19 cellular contexts compared by ENCODE assay signal in the genomic region with DNA sequence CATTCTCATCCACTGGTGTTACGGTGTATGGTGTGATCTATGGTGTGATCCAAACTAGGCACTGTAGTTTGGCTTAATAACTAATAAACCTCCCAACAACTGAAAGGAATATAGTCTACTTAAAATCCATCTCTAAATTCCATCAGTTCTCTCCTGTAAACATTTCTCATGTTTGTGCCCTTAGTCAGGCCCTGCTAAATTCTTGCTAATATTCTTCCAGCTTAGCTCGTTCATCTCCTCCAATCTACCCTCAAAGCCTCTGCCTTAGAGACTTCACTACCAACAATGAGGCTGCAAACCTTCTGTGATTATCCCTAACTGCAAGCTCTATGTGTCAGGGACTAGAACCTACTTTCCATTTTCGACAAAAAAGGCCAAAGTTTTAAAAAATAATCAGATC. TPM values are rescaled to one million over a fixed set of nuclear protein-coding genes. Genes with fewer than 3 reads are reported as not detected.
DNase-seq lines count a peak whose midpoint lies in the region; ATAC-seq and TF ChIP-seq lines count a peak whose summit lies in the region.
"Had no signal": no experiment of that assay in that cellular context is flagged by ENCODE, and none has a peak within 500 bp of the region (broad histone marks: within the 10 kb centered on the region; RNA-seq: fewer than 3 reads in every experiment).

No MANE protein-coding gene starts in this region.

- no peak overlapping the region for H3K18ac ChIP-seq in mesenchymal stem cell (ENCODE audit: low read depth in 1 of 2, low read length in 2 of 2)

- intact Hi-C loops in testis (cut with DNase I; ENCODE audit: low total_unique reads): no loop called here

- no peak for TF ChIP-seq POLR2A in testis (IDR thresholded peaks at IDR 0.05)

- DNase-seq in AG08396 (ENCODE audit: low spot score) (peak; percentile 23), EL (peak; percentile 2), T-helper 17 cell (no peak), mesenchymal stem cell (peak; percentile 7), testis (no peak), globus pallidus (ENCODE audit: low spot score) (no peak), HPDE6-E6E7 (ENCODE audit: extremely low spot score) (no peak)
- DNase-seq: 8988T; BE2C; C1 segment of cervical spinal cord; CD4-positive, CD25-positive, alpha-beta regulatory T cell; DMS153; DMS79; GOT3; H7 had no signal

- H3K9me3 ChIP-seq in T-helper 17 cell (ENCODE audit: control insufficient read depth, low read length, poor library complexity, severe bottlenecking) (no peaks in the 10 kb centered on the region), mesenchymal stem cell (ENCODE audit: control insufficient read depth, low read length) (no peaks in the 10 kb centered on the region), testis (no peaks in the 10 kb centered on the region)
- H3K9me3 ChIP-seq: BE2C had no signal

- H2BK12ac ChIP-seq in mesenchymal stem cell (ENCODE audit: low read length in 2 of 2): no peak overlapping the region

- H3K27me3 ChIP-seq in mesenchymal stem cell (ENCODE audit: control insufficient read depth in 1 of 2, insufficient read depth in 1 of 2, low read length in 2 of 2): no peaks in the 10 kb centered on the region
- H3K27me3 ChIP-seq in testis: no peaks in the 10 kb centered on the region
- H3K27me3 ChIP-seq: BE2C had no signal

- peak overlapping the region; percentile 34 for H3K27ac Mint-ChIP-seq in T-helper 17 cell

- no peak overlapping the region for H3K4me3 Mint-ChIP-seq in T-helper 17 cell
- H3K4me3 Mint-ChIP-seq: CD4-positive, CD25-positive, alpha-beta regulatory T cell had no signal

- peaks cover 25% of the 10 kb centered on the region for H3K36me3 Mint-ChIP-seq in T-helper 17 cell (ENCODE audit: low read depth)

- H3K27ac ChIP-seq in mesenchymal stem cell (ENCODE audit: low read length, poor library complexity, severe bottlenecking): no peak overlapping the region
- no peak overlapping the region for H3K27ac ChIP-seq in testis
- H3K27ac ChIP-seq: KMS-11 had no signal

- H3K4me3 ChIP-seq in mesenchymal stem cell (ENCODE audit: insufficient read depth in 1 of 2, low read depth in 1 of 2, low read length in 2 of 2) (no peak overlapping the region), testis (no peak overlapping the region)

- no peak overlapping the region for H2BK120ac ChIP-seq in mesenchymal stem cell (ENCODE audit: low read depth, low read length)

- H3K36me3 ChIP-seq in mesenchymal stem cell (ENCODE audit: control insufficient read depth in 1 of 2, insufficient read depth in 2 of 2, low read depth in 1 of 2, low read length in 2 of 2): peaks cover 19 to 82% of the 10 kb centered on the region in 2 experiments
- H3K36me3 ChIP-seq in testis (ENCODE audit: low read depth, missing control alignments): no peaks in the 10 kb centered on the region

- no peak overlapping the region for H4K8ac ChIP-seq in mesenchymal stem cell (ENCODE audit: low read length)

- no peak overlapping the region for H2AK5ac ChIP-seq in mesenchymal stem cell (ENCODE audit: low read length, severe bottlenecking)

- ATAC-seq in T-helper 17 cell: no peak
- ATAC-seq in GM19467 (IDR thresholded peaks at IDR 0.05; ENCODE audit: unreplicated experiment): no peak

- H3K23ac ChIP-seq in mesenchymal stem cell (ENCODE audit: low read length in 2 of 2): no peak overlapping the region

- no peaks in the 10 kb centered on the region for H3K27me3 Mint-ChIP-seq in T-helper 17 cell
- H3K27me3 Mint-ChIP-seq: CD4-positive, CD25-positive, alpha-beta regulatory T cell had no signal

- no peaks in the 10 kb centered on the region for H3K79me1 ChIP-seq in mesenchymal stem cell (replicated peaks; ENCODE audit: low read length, poor library complexity, severe bottlenecking)

- no peak overlapping the region for H2BK15ac ChIP-seq in mesenchymal stem cell (ENCODE audit: low read depth, poor library complexity, severe bottlenecking)

- TF ChIP-seq CTCF in testis (IDR thresholded peaks at IDR 0.05): no peak

- no peak overlapping the region for H3K9ac ChIP-seq in mesenchymal stem cell (ENCODE audit: low read length)
- H3K9ac ChIP-seq: KMS-11 had no signal

- no peak overlapping the region for H3K14ac ChIP-seq in mesenchymal stem cell (ENCODE audit: low read length in 2 of 2)

- no peak overlapping the region for H4K91ac ChIP-seq in mesenchymal stem cell (ENCODE audit: low read length)

- no peak overlapping the region for H3K4me2 ChIP-seq in mesenchymal stem cell (ENCODE audit: low read length, poor library complexity, severe bottlenecking)
- H3K4me2 ChIP-seq: KMS-11 had no signal

- no peak overlapping the region for H3K4ac ChIP-seq in mesenchymal stem cell (ENCODE audit: low read depth in 1 of 2, low read length in 2 of 2)

- H3K4me1 ChIP-seq in mesenchymal stem cell (ENCODE audit: control insufficient read depth, insufficient read depth, low read depth, low read length): no peaks in the 10 kb centered on the region
- H3K4me1 ChIP-seq in testis: no peaks in the 10 kb centered on the region
- H3K4me1 ChIP-seq: BE2C had no signal

- WGBS in mesenchymal stem cell: 67% methylated on average over 2 of the region's 3 CpGs
- 96 to 97% methylated on average over 3 of the region's 3 CpGs for WGBS in testis, 2 donors

- H3K4me1 Mint-ChIP-seq in T-helper 17 cell: peaks cover 10% of the 10 kb centered on the region

- H2BK5ac ChIP-seq in mesenchymal stem cell (ENCODE audit: low read depth, low read length, poor library complexity, severe bottlenecking): no peak overlapping the region

- H2AFZ ChIP-seq in mesenchymal stem cell (ENCODE audit: low read depth, low read length): no peak overlapping the region

RNA-seq across cellular contexts. Expression of gene ZAR1, which starts 28.1 kb away (rescaled TPM):
- total RNA-seq in T-helper 17 cell (not detected), testis (1 to 10 TPM; 2.7 to 2.8 TPM)
- polyA plus RNA-seq in mesenchymal stem cell (2013, experiment 1 of 2): not detected
- polyA plus RNA-seq in mesenchymal stem cell (2013, experiment 2 of 2): not detected
- 1.5 TPM for polyA plus RNA-seq in testis (ENCODE audit: insufficient read depth, low read depth, low replicate concordance)
- total RNA-seq: A673; CD4-positive, CD25-positive, alpha-beta regulatory T cell; HT-29 had no signal
- polyA plus RNA-seq: CD4-positive, CD25-positive, alpha-beta regulatory T cell had no signal

RNA-seq across cellular contexts. Expression of gene SLC10A4, which starts 35.0 kb away (rescaled TPM):
- total RNA-seq in T-helper 17 cell (not detected), testis (1 to 10 TPM; 1.1 to 2.0 TPM)
- not detected for polyA plus RNA-seq in mesenchymal stem cell (2013, experiment 1 of 2)
- 0.03 TPM for polyA plus RNA-seq in mesenchymal stem cell (2013, experiment 2 of 2)
- polyA plus RNA-seq in testis (ENCODE audit: insufficient read depth, low read depth, low replicate concordance): 0.69 TPM
- total RNA-seq: CD4-positive, CD25-positive, alpha-beta regulatory T cell; HT-29 had no signal
- polyA plus RNA-seq: CD4-positive, CD25-positive, alpha-beta regulatory T cell had no signal

Comparison
In these comparisons a context has a peak if more than half of its experiments do, and no peak if none do; other contexts are left out.
1. DNase-seq: peak in AG08396 (single experiment), EL (single experiment) and mesenchymal stem cell (single experiment); none in T-helper 17 cell (0 of 3), testis (single experiment), globus pallidus (single experiment) and HPDE6-E6E7 (single experiment).